In the genomic region with DNA sequence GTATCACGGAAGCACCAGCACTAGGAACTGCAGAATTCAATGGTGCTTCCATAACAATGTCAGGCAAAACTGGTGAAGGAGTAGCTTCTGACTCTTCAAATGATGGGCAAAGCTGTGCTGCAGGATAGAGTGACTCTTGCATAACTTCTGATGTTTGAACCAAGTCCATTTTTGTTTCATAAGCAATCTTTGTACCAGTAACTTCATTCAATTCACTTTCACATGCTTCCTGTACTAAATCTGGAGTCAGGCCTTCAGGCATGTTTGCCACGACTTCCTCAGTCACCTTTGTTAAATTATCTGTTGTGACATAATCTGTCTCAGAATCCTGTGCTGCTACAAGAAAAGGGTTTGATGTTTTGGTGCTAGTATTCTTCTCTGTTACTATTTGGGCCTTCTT, we compare ENCODE assay signal across 11 cellular contexts. TPM values are rescaled to one million over a fixed set of nuclear protein-coding genes. Genes with fewer than 3 reads are reported as not detected.
DNase-seq lines count a peak whose midpoint lies in the region; ATAC-seq and TF ChIP-seq lines count a peak whose summit lies in the region.
"Had no signal": no experiment of that assay in that cellular context is flagged by ENCODE, and none has a peak within 500 bp of the region (broad histone marks: within the 10 kb centered on the region; RNA-seq: fewer than 3 reads in every experiment).

No MANE protein-coding gene starts in this region.

- no peaks in the 10 kb centered on the region for H3K36me3 Mint-ChIP-seq in CD4-positive, alpha-beta T cell (ENCODE audit: low read depth)

- POLR2A ChIA-PET in CD4-positive, alpha-beta T cell (lab: Charles Lee) = interaction anchor here (0.9 to 1.5 kb wide), 3 partner anchors 15 to 142 kb away, joined by 3 to 8 read pairs (median 4); a partner anchor contains a TSS

- H3K4me3 ChIP-seq in MM.1S (ENCODE audit: low read length) = no peak overlapping the region
- H3K4me3 ChIP-seq in body of pancreas = no peak overlapping the region
- no peak overlapping the region for H3K4me3 ChIP-seq in right lobe of liver
- H3K4me3 ChIP-seq: left lung had no signal

- no peak for TF ChIP-seq CTCF in CD4-positive, alpha-beta T cell (IDR thresholded peaks at IDR 0.05)
- TF ChIP-seq CTCF in MM.1S (IDR thresholded peaks at IDR 0.05; ENCODE audit: low read length) (no peak), body of pancreas (IDR thresholded peaks at IDR 0.05) (no peak), right lobe of liver (IDR thresholded peaks at IDR 0.05) (no peak)

- 0 out of 2 replicates have a peak overlapping the region, but pooled peaks have one; percentile 0 for H3K4me2 ChIP-seq in MM.1S (ENCODE audit: low read depth, low read length)

- no peaks in the 10 kb centered on the region for H3K36me3 ChIP-seq in MM.1S (replicated peaks; ENCODE audit: insufficient read depth, low read length)
- H3K36me3 ChIP-seq in body of pancreas (replicated peaks in 1 of 2; ENCODE audit: insufficient read depth in 1 of 2, low read depth in 2 of 2) = no peaks in the 10 kb centered on the region
- H3K36me3 ChIP-seq in right lobe of liver = no peaks in the 10 kb centered on the region
- H3K36me3 ChIP-seq: left lung had no signal

- H3K27me3 ChIP-seq in CD4-positive, alpha-beta T cell (ENCODE audit: control insufficient read depth, insufficient read depth, low read length) = no peaks in the 10 kb centered on the region
- H3K27me3 ChIP-seq in MM.1S (replicated peaks; ENCODE audit: insufficient read depth, low read length) (no peaks in the 10 kb centered on the region), body of pancreas (no peaks in the 10 kb centered on the region), right lobe of liver (no peaks in the 10 kb centered on the region)
- H3K27me3 ChIP-seq: left lung had no signal

- intact Hi-C loops in CD4-positive, alpha-beta T cell (cut with DNase I, micrococcal nuclease) = no loop called here
- intact Hi-C loops in body of pancreas (cut with DNase I) (loop anchor here (10.0 kb wide), 1 partner anchor 139 kb away; no protein-coding TSS in a partner anchor), right lobe of liver (cut with DNase I) (loop anchor here (10.0 kb wide), 2 partner anchors 129 to 139 kb away; no protein-coding TSS in a partner anchor)

- H3K9ac ChIP-seq in MM.1S (ENCODE audit: low read length) = no peak overlapping the region

- peaks cover 84% of the 10 kb centered on the region for H3K79me2 ChIP-seq in MM.1S (ENCODE audit: low read length)

- CTCF ChIA-PET in CD4-positive, alpha-beta T cell (lab: Charles Lee) = interaction anchor here (1.2 to 1.8 kb wide), 3 partner anchors 13 to 143 kb away, joined by 3 to 4 read pairs (median 3); no protein-coding TSS in a partner anchor

- no peak overlapping the region for H2AFZ ChIP-seq in MM.1S (ENCODE audit: low read length)

- H3F3A ChIP-seq in MM.1S (ENCODE audit: insufficient read depth, low read length) = no peaks in the 10 kb centered on the region

- peak; percentile 39 for ATAC-seq in CD4-positive, alpha-beta T cell (ENCODE audit: poor library complexity)
- ATAC-seq in body of pancreas (peak; percentile 15), right lobe of liver (peak; percentile 47 to 78 (median 64)), GM18502 (IDR thresholded peaks at IDR 0.05; ENCODE audit: poor library complexity, unreplicated experiment) (no peak)
- ATAC-seq: left lung had no signal

- no peak overlapping the region for H3K27ac ChIP-seq in CD4-positive, alpha-beta T cell (ENCODE audit: low read depth, low read length)
- no peak overlapping the region for H3K27ac ChIP-seq in MM.1S (ENCODE audit: low read length)
- H3K27ac ChIP-seq in body of pancreas = no peak overlapping the region
- no peak overlapping the region for H3K27ac ChIP-seq in right lobe of liver

- 59 to 67% methylated on average over 2 of the region's 2 CpGs for WGBS in body of pancreas, 2 donors
- 50% methylated on average over 2 of the region's 2 CpGs for WGBS in right lobe of liver (ENCODE audit: insufficient coverage, low coverage, low lambda C conversion rate, missing lambda C conversion rate)

- H3K9me3 Mint-ChIP-seq in CD4-positive, alpha-beta T cell = no peaks in the 10 kb centered on the region

- H3K4me3 Mint-ChIP-seq in CD4-positive, alpha-beta T cell = no peak overlapping the region

- DNase-seq in CD4-positive, alpha-beta T cell = no peak
- DNase-seq in MM.1S (peak; percentile 12), body of pancreas (no peak), right lobe of liver (no peak), T-helper 9 cell (no peak), erythroblast (lab: John Stamatoyannopoulos, UW) (no peak), NCI-H2227 (lab: John Stamatoyannopoulos, UW; ENCODE audit: unreplicated experiment) (no peak)
- DNase-seq: activated naive CD4-positive, alpha-beta T cell treated with anti-CD3 and anti-CD28 coated beads, Interleukin-2, amount 50 U/mL, for 16 hours; left lung; NCI-H1092 had no signal

- H3K27me3 Mint-ChIP-seq in CD4-positive, alpha-beta T cell = no peaks in the 10 kb centered on the region

- H3K27ac Mint-ChIP-seq in CD4-positive, alpha-beta T cell = no peak overlapping the region

- TF ChIP-seq POLR2A in body of pancreas (IDR thresholded peaks at IDR 0.05) (no peak), right lobe of liver (IDR thresholded peaks at IDR 0.05) (no peak), erythroblast (IDR thresholded peaks at IDR 0.05; ENCODE audit: low read length) (no peak)

- H3K9me2 ChIP-seq in MM.1S (replicated peaks; ENCODE audit: insufficient read depth, low read length) = no peaks in the 10 kb centered on the region

- H4K20me1 ChIP-seq in MM.1S (ENCODE audit: insufficient read depth, low read length) = no peaks in the 10 kb centered on the region; the same call in none of the 2 replicates

- no peaks in the 10 kb centered on the region for H3K9me3 ChIP-seq in CD4-positive, alpha-beta T cell (ENCODE audit: control insufficient read depth, low read length)
- H3K9me3 ChIP-seq in MM.1S (replicated peaks; ENCODE audit: insufficient read depth, low read length) (no peaks in the 10 kb centered on the region), body of pancreas (no peaks in the 10 kb centered on the region), right lobe of liver (no peaks in the 10 kb centered on the region)
- H3K9me3 ChIP-seq: left lung had no signal

- peaks cover 10% of the 10 kb centered on the region for H3K4me1 Mint-ChIP-seq in CD4-positive, alpha-beta T cell (ENCODE audit: low read depth)

- H3K4me1 ChIP-seq in MM.1S (ENCODE audit: low read length) (peaks cover 19% of the 10 kb centered on the region), body of pancreas (peaks cover 21% of the 10 kb centered on the region), right lobe of liver (peaks cover 0 to 3% (median 0%) of the 10 kb centered on the region in 4 donors)

RNA-seq across cellular contexts. Expression of a gene that starts 24.0 kb away (rescaled TPM):
- total RNA-seq in CD4-positive, alpha-beta T cell = 10 to 100 TPM; 84.9 to 85.7 TPM
- total RNA-seq in body of pancreas = 100 to 1,000 TPM; 112 to 215 TPM
- total RNA-seq in right lobe of liver = 100 to 1,000 TPM; 126 to 195 (median 177) TPM

Comparison
In these comparisons a context has a peak if more than half of its experiments do, and no peak if none do; other contexts are left out.
1. intact Hi-C loops: an anchor here in body of pancreas (10.0 kb wide) and right lobe of liver (10.0 kb wide); none called in CD4-positive, alpha-beta T cell.